ENCODE assay signal across 1 cellular context in genomic region chr7:73324081-73324845, GRCh38.
TF ChIP-seq lines count a peak whose summit lies in the region.

No MANE protein-coding gene starts in this region.

TF ChIP-seq in HepG2, 621 proteins besides CTCF, POLR2A, EP300 and RAD21 (continued from another document):
- peak; percentile 32; the same call in 1 of the 2 replicates for TF ChIP-seq RXRA (CRISPR knock-in tag; IDR thresholded peaks at IDR 0.05)
- TF ChIP-seq, protein P1, sequence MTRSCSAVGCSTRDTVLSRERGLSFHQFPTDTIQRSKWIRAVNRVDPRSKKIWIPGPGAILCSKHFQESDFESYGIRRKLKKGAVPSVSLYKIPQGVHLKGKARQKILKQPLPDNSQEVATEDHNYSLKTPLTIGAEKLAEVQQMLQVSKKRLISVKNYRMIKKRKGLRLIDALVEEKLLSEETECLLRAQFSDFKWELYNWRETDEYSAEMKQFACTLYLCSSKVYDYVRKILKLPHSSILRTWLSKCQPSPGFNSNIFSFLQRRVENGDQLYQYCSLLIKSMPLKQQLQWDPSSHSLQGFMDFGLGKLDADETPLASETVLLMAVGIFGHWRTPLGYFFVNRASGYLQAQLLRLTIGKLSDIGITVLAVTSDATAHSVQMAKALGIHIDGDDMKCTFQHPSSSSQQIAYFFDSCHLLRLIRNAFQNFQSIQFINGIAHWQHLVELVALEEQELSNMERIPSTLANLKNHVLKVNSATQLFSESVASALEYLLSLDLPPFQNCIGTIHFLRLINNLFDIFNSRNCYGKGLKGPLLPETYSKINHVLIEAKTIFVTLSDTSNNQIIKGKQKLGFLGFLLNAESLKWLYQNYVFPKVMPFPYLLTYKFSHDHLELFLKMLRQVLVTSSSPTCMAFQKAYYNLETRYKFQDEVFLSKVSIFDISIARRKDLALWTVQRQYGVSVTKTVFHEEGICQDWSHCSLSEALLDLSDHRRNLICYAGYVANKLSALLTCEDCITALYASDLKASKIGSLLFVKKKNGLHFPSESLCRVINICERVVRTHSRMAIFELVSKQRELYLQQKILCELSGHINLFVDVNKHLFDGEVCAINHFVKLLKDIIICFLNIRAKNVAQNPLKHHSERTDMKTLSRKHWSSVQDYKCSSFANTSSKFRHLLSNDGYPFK (CRISPR knock-in tag; IDR thresholded peaks at IDR 0.05; ENCODE audit: borderline replicate concordance) = 0 out of 2 replicates have a peak, but pooled peaks have one; percentile 35
- TF ChIP-seq IRF2 (CRISPR knock-in tag; IDR thresholded peaks at IDR 0.05) = peak; percentile 62; the same call in 1 of the 2 replicates
- peak; percentile 26; the same call in 1 of the 2 replicates for TF ChIP-seq DMAP1 (CRISPR knock-in tag; IDR thresholded peaks at IDR 0.05)
- peak; percentile 68; the same call in 1 of the 2 replicates for TF ChIP-seq NFKB2 (CRISPR knock-in tag; IDR thresholded peaks at IDR 0.05; ENCODE audit: borderline replicate concordance)
- TF ChIP-seq, protein P2, sequence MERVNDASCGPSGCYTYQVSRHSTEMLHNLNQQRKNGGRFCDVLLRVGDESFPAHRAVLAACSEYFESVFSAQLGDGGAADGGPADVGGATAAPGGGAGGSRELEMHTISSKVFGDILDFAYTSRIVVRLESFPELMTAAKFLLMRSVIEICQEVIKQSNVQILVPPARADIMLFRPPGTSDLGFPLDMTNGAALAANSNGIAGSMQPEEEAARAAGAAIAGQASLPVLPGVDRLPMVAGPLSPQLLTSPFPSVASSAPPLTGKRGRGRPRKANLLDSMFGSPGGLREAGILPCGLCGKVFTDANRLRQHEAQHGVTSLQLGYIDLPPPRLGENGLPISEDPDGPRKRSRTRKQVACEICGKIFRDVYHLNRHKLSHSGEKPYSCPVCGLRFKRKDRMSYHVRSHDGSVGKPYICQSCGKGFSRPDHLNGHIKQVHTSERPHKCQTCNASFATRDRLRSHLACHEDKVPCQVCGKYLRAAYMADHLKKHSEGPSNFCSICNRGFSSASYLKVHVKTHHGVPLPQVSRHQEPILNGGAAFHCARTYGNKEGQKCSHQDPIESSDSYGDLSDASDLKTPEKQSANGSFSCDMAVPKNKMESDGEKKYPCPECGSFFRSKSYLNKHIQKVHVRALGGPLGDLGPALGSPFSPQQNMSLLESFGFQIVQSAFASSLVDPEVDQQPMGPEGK (CRISPR knock-in tag; IDR thresholded peaks at IDR 0.05) = peak; percentile 43; the same call in 1 of the 2 replicates
- 0 out of 2 replicates have a peak, but pooled peaks have one; percentile 45 for TF ChIP-seq SAFB2 (CRISPR knock-in tag; IDR thresholded peaks at IDR 0.05; ENCODE audit: borderline replicate concordance, low read depth)
- peak; percentile 23; the same call in 1 of the 2 replicates for TF ChIP-seq HOXA3 (CRISPR knock-in tag; IDR thresholded peaks at IDR 0.05)
- TF ChIP-seq, protein P3, sequence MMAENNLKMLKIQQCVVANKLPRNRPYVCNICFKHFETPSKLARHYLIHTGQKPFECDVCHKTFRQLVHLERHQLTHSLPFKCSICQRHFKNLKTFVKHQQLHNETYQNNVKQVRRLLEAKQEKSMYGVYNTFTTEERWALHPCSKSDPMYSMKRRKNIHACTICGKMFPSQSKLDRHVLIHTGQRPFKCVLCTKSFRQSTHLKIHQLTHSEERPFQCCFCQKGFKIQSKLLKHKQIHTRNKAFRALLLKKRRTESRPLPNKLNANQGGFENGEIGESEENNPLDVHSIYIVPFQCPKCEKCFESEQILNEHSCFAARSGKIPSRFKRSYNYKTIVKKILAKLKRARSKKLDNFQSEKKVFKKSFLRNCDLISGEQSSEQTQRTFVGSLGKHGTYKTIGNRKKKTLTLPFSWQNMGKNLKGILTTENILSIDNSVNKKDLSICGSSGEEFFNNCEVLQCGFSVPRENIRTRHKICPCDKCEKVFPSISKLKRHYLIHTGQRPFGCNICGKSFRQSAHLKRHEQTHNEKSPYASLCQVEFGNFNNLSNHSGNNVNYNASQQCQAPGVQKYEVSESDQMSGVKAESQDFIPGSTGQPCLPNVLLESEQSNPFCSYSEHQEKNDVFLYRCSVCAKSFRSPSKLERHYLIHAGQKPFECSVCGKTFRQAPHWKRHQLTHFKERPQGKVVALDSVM (CRISPR knock-in tag; IDR thresholded peaks at IDR 0.05) = peak; percentile 68; the same call in 1 of the 2 replicates
- TF ChIP-seq MYC (CRISPR knock-in tag; IDR thresholded peaks at IDR 0.05; ENCODE audit: borderline replicate concordance) = peak; percentile 56; the same call in 1 of the 2 replicates
- TF ChIP-seq, protein P4, sequence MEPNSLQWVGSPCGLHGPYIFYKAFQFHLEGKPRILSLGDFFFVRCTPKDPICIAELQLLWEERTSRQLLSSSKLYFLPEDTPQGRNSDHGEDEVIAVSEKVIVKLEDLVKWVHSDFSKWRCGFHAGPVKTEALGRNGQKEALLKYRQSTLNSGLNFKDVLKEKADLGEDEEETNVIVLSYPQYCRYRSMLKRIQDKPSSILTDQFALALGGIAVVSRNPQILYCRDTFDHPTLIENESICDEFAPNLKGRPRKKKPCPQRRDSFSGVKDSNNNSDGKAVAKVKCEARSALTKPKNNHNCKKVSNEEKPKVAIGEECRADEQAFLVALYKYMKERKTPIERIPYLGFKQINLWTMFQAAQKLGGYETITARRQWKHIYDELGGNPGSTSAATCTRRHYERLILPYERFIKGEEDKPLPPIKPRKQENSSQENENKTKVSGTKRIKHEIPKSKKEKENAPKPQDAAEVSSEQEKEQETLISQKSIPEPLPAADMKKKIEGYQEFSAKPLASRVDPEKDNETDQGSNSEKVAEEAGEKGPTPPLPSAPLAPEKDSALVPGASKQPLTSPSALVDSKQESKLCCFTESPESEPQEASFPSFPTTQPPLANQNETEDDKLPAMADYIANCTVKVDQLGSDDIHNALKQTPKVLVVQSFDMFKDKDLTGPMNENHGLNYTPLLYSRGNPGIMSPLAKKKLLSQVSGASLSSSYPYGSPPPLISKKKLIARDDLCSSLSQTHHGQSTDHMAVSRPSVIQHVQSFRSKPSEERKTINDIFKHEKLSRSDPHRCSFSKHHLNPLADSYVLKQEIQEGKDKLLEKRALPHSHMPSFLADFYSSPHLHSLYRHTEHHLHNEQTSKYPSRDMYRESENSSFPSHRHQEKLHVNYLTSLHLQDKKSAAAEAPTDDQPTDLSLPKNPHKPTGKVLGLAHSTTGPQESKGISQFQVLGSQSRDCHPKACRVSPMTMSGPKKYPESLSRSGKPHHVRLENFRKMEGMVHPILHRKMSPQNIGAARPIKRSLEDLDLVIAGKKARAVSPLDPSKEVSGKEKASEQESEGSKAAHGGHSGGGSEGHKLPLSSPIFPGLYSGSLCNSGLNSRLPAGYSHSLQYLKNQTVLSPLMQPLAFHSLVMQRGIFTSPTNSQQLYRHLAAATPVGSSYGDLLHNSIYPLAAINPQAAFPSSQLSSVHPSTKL (CRISPR knock-in tag; IDR thresholded peaks at IDR 0.05) = 0 out of 2 replicates have a peak, but pooled peaks have one; percentile 18
- 0 out of 2 replicates have a peak, but pooled peaks have one; percentile 32 for TF ChIP-seq ZNF768 (CRISPR knock-in tag; IDR thresholded peaks at IDR 0.05)
- 0 out of 2 replicates have a peak, but pooled peaks have one; percentile 10 for TF ChIP-seq REPIN1 (CRISPR knock-in tag; IDR thresholded peaks at IDR 0.05; ENCODE audit: borderline replicate concordance, low read depth)
